12 cellular contexts compared by ENCODE assay signal in genomic region chr17:39486242-39486641, GRCh38. TPM values are rescaled to one million over a fixed set of nuclear protein-coding genes. Genes with fewer than 3 reads are reported as not detected.
DNase-seq lines count a peak whose midpoint lies in the region; TF ChIP-seq lines count a peak whose summit lies in the region.
"Had no signal": no experiment of that assay in that cellular context is flagged by ENCODE, and none has a peak within 500 bp of the region (broad histone marks: within the 10 kb centered on the region; RNA-seq: fewer than 3 reads in every experiment).

No MANE protein-coding gene starts in this region.

- no peaks in the 10 kb centered on the region for H3K9me3 ChIP-seq in AG04450 (ENCODE audit: control insufficient read depth, insufficient read depth, low read length)

- POLR2A ChIA-PET in AG04450 (lab: Yijun Ruan, JAX) = interaction anchor here (0.8 to 1.5 kb wide), 3 partner anchors 24 to 35 kb away, joined by 5 to 14 read pairs (median 6); partner anchors contain the start of genes CDK12 and MED1

- no peaks in the 10 kb centered on the region for H3K27me3 ChIP-seq in AG04450 (ENCODE audit: control insufficient read depth, insufficient read depth, low read length)

- DNase-seq in AG04450 (ENCODE audit: low read depth, low spot score) = no peak
- DNase-seq in H4 (ENCODE audit: low spot score) = peak; percentile 91
- peak; percentile 25 for DNase-seq in astrocyte of the hippocampus (ENCODE audit: low read depth, low spot score)
- peak; percentile 87 for DNase-seq in iris pigment epithelial cell (ENCODE audit: low read depth)
- DNase-seq in SK-N-DZ (ENCODE audit: low spot score) = no peak
- no peak for DNase-seq in SKM-1 (lab: John Stamatoyannopoulos, UW; ENCODE audit: unreplicated experiment)
- no peak for DNase-seq in MV-4-11 (lab: John Stamatoyannopoulos, UW)
- no peak for DNase-seq in HPDE6-E6E7 (ENCODE audit: extremely low spot score)
- DNase-seq: C1 segment of cervical spinal cord, NCI-H2107, nucleus accumbens, T-helper 1 cell had no signal

- H3K27ac ChIP-seq in AG04450 (ENCODE audit: low read depth, low read length) = peak overlapping the region; percentile 89

- no peak overlapping the region for H3K4me3 ChIP-seq in AG04450 (ENCODE audit: low read depth, low read length)

- CTCF ChIA-PET in AG04450 (lab: Charles Lee) = interaction anchor here (0.7 kb wide), 1 partner anchor 201 kb away, joined by 6 read pairs; no protein-coding TSS in a partner anchor

- TF ChIP-seq CTCF in AG04450 (IDR thresholded peaks at IDR 0.05; ENCODE audit: low read depth, low read length) = no peak

RNA-seq across cellular contexts. Expression of gene CDK12, which starts 25.0 kb away (rescaled TPM):
- 21.7 and 24.3 TPM in 2 replicates for polyA plus RNA-seq in AG04450 (2011; rRNA removed)
- polyA minus RNA-seq in AG04450 (2011; rRNA and poly(A)+ RNA removed) = 48.2 and 57.2 TPM in 2 replicates
- total RNA-seq in H4 (2014; rRNA removed; shearing (Covaris generic)) = 15.5 and 16.4 TPM in 2 replicates
- 16.0 and 18.9 TPM in 2 replicates for polyA plus RNA-seq in SK-N-DZ (2014; cell fraction: cytosol; rRNA removed)
- 7.3 and 12.5 TPM in 2 replicates for polyA plus RNA-seq in SK-N-DZ (2014; cell fraction: nucleus; rRNA removed)

RNA-seq across cellular contexts. Expression of gene MED1, which starts 35.2 kb away (rescaled TPM):
- polyA plus RNA-seq in AG04450 (2011; rRNA removed) = 36.9 and 43.9 TPM in 2 replicates
- 38.6 and 48.5 TPM in 2 replicates for polyA minus RNA-seq in AG04450 (2011; rRNA and poly(A)+ RNA removed)
- total RNA-seq in H4 (2014; rRNA removed; shearing (Covaris generic)) = 12.8 and 14.2 TPM in 2 replicates
- polyA plus RNA-seq in SK-N-DZ (2014; cell fraction: cytosol; rRNA removed) = 16.0 and 21.8 TPM in 2 replicates
- 12.0 and 18.4 TPM in 2 replicates for polyA plus RNA-seq in SK-N-DZ (2014; cell fraction: nucleus; rRNA removed)

Comparison
In these comparisons a context has a peak if more than half of its experiments do, and no peak if none do; other contexts are left out.
1. DNase-seq: peak in H4 (single experiment), astrocyte of the hippocampus (single experiment) and iris pigment epithelial cell (single experiment); none in AG04450 (single experiment), SK-N-DZ (single experiment), SKM-1 (single experiment), MV-4-11 (single experiment) and HPDE6-E6E7 (single experiment).